ENCODE assay signal across 11 cellular contexts in genomic region chr12:774051-774614, GRCh38. TPM values are rescaled to one million over a fixed set of nuclear protein-coding genes. Genes with fewer than 3 reads are reported as not detected.
DNase-seq lines count a peak whose midpoint lies in the region; ATAC-seq, FAIRE-seq and TF ChIP-seq lines count a peak whose summit lies in the region.
"Had no signal": no experiment of that assay in that cellular context is flagged by ENCODE, and none has a peak within 500 bp of the region (broad histone marks: within the 10 kb centered on the region; RNA-seq: fewer than 3 reads in every experiment).

No MANE protein-coding gene starts in this region.

- H3K36me3 Mint-ChIP-seq in CD4-positive, alpha-beta T cell (ENCODE audit: low read depth), result peaks cover 13% of the 10 kb centered on the region
- peaks cover 7% of the 10 kb centered on the region for H3K36me3 Mint-ChIP-seq in dendritic cell treated with granulocyte-macrophage colony-stimulating factor and Interleukin-4, amounts not matched to agents 40 ng/mL and 50 ng/mL, for 4 days (ENCODE audit: low read depth)
- H3K36me3 Mint-ChIP-seq in neural crest cell (ENCODE audit: low read depth), result no peaks in the 10 kb centered on the region

- peak overlapping the region; percentile 39 for H3K4me2 ChIP-seq in Karpas-422 (ENCODE audit: low read depth, low read length, poor library complexity, severe bottlenecking)
- H3K4me2 ChIP-seq: PC-9 had no signal

- H3K27me3 ChIP-seq in CD4-positive, alpha-beta T cell (ENCODE audit: control insufficient read depth, insufficient read depth, low read length), result no peaks in the 10 kb centered on the region
- H3K27me3 ChIP-seq in Karpas-422 (ENCODE audit: low read length), result no peaks in the 10 kb centered on the region
- H3K27me3 ChIP-seq: gastroesophageal sphincter had no signal

- no peak overlapping the region for H2AFZ ChIP-seq in Karpas-422 (ENCODE audit: low read length)
- H2AFZ ChIP-seq: PC-9 had no signal

- no peaks in the 10 kb centered on the region for H3K9me3 Mint-ChIP-seq in CD4-positive, alpha-beta T cell
- H3K9me3 Mint-ChIP-seq in dendritic cell treated with granulocyte-macrophage colony-stimulating factor and Interleukin-4, amounts not matched to agents 40 ng/mL and 50 ng/mL, for 4 days, result no peaks in the 10 kb centered on the region
- no peaks in the 10 kb centered on the region for H3K9me3 Mint-ChIP-seq in neural crest cell
- H3K9me3 Mint-ChIP-seq: activated CD4-positive, alpha-beta T cell treated with anti-CD3 and anti-CD28 coated beads, Interleukin-2, amount 10 ng/mL, durations not matched to agents 24 days and 14 days had no signal

- no peak for DNase-seq in CD4-positive, alpha-beta T cell
- peak; percentile 31 for DNase-seq in Karpas-422
- no peak for DNase-seq in neural crest cell (ENCODE audit: low read depth, low spot score)
- DNase-seq in Kasumi-1 (lab: John Stamatoyannopoulos, UW), result no peak
- no peak for DNase-seq in NCI-H1436 treated with DMSO at 0.1 percent for 48 hours (lab: John Stamatoyannopoulos, UW)
- DNase-seq in GM12892 (ENCODE audit: insufficient read length), result no peak
- no peak for DNase-seq in epidermal melanocyte (ENCODE audit: insufficient read length, low spot score)
- DNase-seq: activated CD4-positive, alpha-beta T cell treated with anti-CD3 and anti-CD28 coated beads, Interleukin-2, amount 10 ng/mL, durations not matched to agents 24 days and 14 days; PC-9 had no signal

- POLR2A ChIA-PET in CD4-positive, alpha-beta T cell (lab: Charles Lee), result interaction anchor here (0.7 to 1.9 kb wide), 2 partner anchors 14 to 22 kb away, joined by 3 to 5 read pairs; partner anchors contain the start of gene WNK1

- no peak for TF ChIP-seq POLR2A in GM12892 (IDR thresholded peaks at IDR 0.05; ENCODE audit: low read depth, low read length)

- H3K27ac Mint-ChIP-seq in CD4-positive, alpha-beta T cell, result peak overlapping the region; percentile 43
- peak overlapping the region; percentile 66 for H3K27ac Mint-ChIP-seq in dendritic cell treated with granulocyte-macrophage colony-stimulating factor and Interleukin-4, amounts not matched to agents 40 ng/mL and 50 ng/mL, for 4 days
- H3K27ac Mint-ChIP-seq in neural crest cell (ENCODE audit: unreplicated experiment), result peak overlapping the region; percentile 44
- H3K27ac Mint-ChIP-seq: activated CD4-positive, alpha-beta T cell treated with anti-CD3 and anti-CD28 coated beads, Interleukin-2, amount 10 ng/mL, durations not matched to agents 24 days and 14 days had no signal

- no peaks in the 10 kb centered on the region for H3K27me3 Mint-ChIP-seq in CD4-positive, alpha-beta T cell
- H3K27me3 Mint-ChIP-seq in dendritic cell treated with granulocyte-macrophage colony-stimulating factor and Interleukin-4, amounts not matched to agents 40 ng/mL and 50 ng/mL, for 4 days, result no peaks in the 10 kb centered on the region
- no peaks in the 10 kb centered on the region for H3K27me3 Mint-ChIP-seq in neural crest cell (ENCODE audit: low read depth)
- H3K27me3 Mint-ChIP-seq: activated CD4-positive, alpha-beta T cell treated with anti-CD3 and anti-CD28 coated beads, Interleukin-2, amount 10 ng/mL, durations not matched to agents 24 days and 14 days had no signal

- peak overlapping the region; percentile 5 for H3K4me3 Mint-ChIP-seq in CD4-positive, alpha-beta T cell
- no peak overlapping the region for H3K4me3 Mint-ChIP-seq in dendritic cell treated with granulocyte-macrophage colony-stimulating factor and Interleukin-4, amounts not matched to agents 40 ng/mL and 50 ng/mL, for 4 days
- H3K4me3 Mint-ChIP-seq in neural crest cell, result no peak overlapping the region
- H3K4me3 Mint-ChIP-seq: activated CD4-positive, alpha-beta T cell treated with anti-CD3 and anti-CD28 coated beads, Interleukin-2, amount 10 ng/mL, durations not matched to agents 24 days and 14 days had no signal

- H3K4me1 Mint-ChIP-seq in CD4-positive, alpha-beta T cell (ENCODE audit: low read depth), result peaks cover 93% of the 10 kb centered on the region
- H3K4me1 Mint-ChIP-seq in dendritic cell treated with granulocyte-macrophage colony-stimulating factor and Interleukin-4, amounts not matched to agents 40 ng/mL and 50 ng/mL, for 4 days (ENCODE audit: low read depth), result peaks cover 49% of the 10 kb centered on the region
- peaks cover 34% of the 10 kb centered on the region for H3K4me1 Mint-ChIP-seq in neural crest cell

- H3K9me3 ChIP-seq in CD4-positive, alpha-beta T cell (ENCODE audit: control insufficient read depth, low read length), result no peaks in the 10 kb centered on the region
- H3K9me3 ChIP-seq in Karpas-422 (ENCODE audit: low read length), result no peaks in the 10 kb centered on the region
- H3K9me3 ChIP-seq: gastroesophageal sphincter had no signal

- intact Hi-C loops in CD4-positive, alpha-beta T cell (cut with DNase I, micrococcal nuclease), result loop anchor here in 1 of 2 experiments (2.0 kb wide), 1 partner anchor 15 kb away; no protein-coding TSS in a partner anchor
- intact Hi-C loops in dendritic cell treated with granulocyte-macrophage colony-stimulating factor and Interleukin-4, amounts not matched to agents 40 ng/mL and 50 ng/mL, for 4 days (cut with micrococcal nuclease), result loop anchor here (5.0 kb wide), 1 partner anchor 33 kb away; no protein-coding TSS in a partner anchor

- no peak overlapping the region for H3K4me3 ChIP-seq in Karpas-422 (ENCODE audit: low read length)
- H3K4me3 ChIP-seq: gastroesophageal sphincter, PC-9 had no signal

- no peak for FAIRE-seq in GM12892 (lab: Jason Lieb, UNC)

- no peak overlapping the region for H3K9ac ChIP-seq in Karpas-422 (ENCODE audit: low read length)

- no peak overlapping the region for H3K27ac ChIP-seq in CD4-positive, alpha-beta T cell (ENCODE audit: low read depth, low read length)
- H3K27ac ChIP-seq in Karpas-422 (ENCODE audit: low read length), result peak overlapping the region; percentile 66
- H3K27ac ChIP-seq: PC-9 had no signal

- no peaks in the 10 kb centered on the region for H3K9me2 ChIP-seq in Karpas-422 (replicated peaks; ENCODE audit: insufficient read depth, low read length)

- H3K79me2 ChIP-seq in Karpas-422 (ENCODE audit: low read length), result peaks cover 100% of the 10 kb centered on the region

- peaks cover 7% of the 10 kb centered on the region; the same call in 1 of the 2 replicates for H3K36me3 ChIP-seq in Karpas-422 (ENCODE audit: insufficient read depth, low read length)
- H3K36me3 ChIP-seq: gastroesophageal sphincter had no signal

- ATAC-seq in CD4-positive, alpha-beta T cell (ENCODE audit: poor library complexity), result no peak
- ATAC-seq: gastroesophageal sphincter had no signal

- H3K4me1 ChIP-seq in Karpas-422 (ENCODE audit: low read length), result peaks cover 77% of the 10 kb centered on the region

- 0 out of 2 replicates have a peak, but pooled peaks cover 5% of the 10 kb centered on the region for H4K20me1 ChIP-seq in Karpas-422 (ENCODE audit: insufficient read depth, low read depth, low read length)

- TF ChIP-seq CTCF in CD4-positive, alpha-beta T cell (IDR thresholded peaks at IDR 0.05), result no peak
- TF ChIP-seq CTCF in neural crest cell (conservative IDR thresholded peaks at IDR 0.05), result no peak

- CTCF ChIA-PET in CD4-positive, alpha-beta T cell (lab: Charles Lee), result interaction anchor here (0.6 to 1.8 kb wide), 5 partner anchors 11 to 198 kb away, joined by 3 to 5 read pairs (median 3); no protein-coding TSS in a partner anchor

RNA-seq across cellular contexts. Expression of gene WNK1, which starts 21.8 kb away (rescaled TPM):
- 100 to 1,000 TPM; 193 to 198 TPM for total RNA-seq in CD4-positive, alpha-beta T cell
- total RNA-seq in Karpas-422 (2014; rRNA removed; shearing (Covaris generic); ENCODE audit: low replicate concordance), result 134 and 183 TPM in 2 replicates
- 155 and 166 TPM in 2 replicates for total RNA-seq in neural crest cell
- polyA plus RNA-seq in GM12892 (2012; ENCODE audit: missing spikeins), result 83.8 TPM
